1 cellular context compared by ENCODE assay signal in genomic region chr5:57172466-57172961, GRCh38.
TF ChIP-seq lines count a peak whose summit lies in the region.

No MANE protein-coding gene starts in this region.

TF ChIP-seq in HCT116, 20 proteins besides CTCF, POLR2A, EP300 and RAD21 (continued from another document):
- TF ChIP-seq ZBTB33 (IDR thresholded peaks at IDR 0.05; ENCODE audit: extremely low read depth, insufficient replicate concordance, low read length): no peak
- no peak for TF ChIP-seq CBX3 (IDR thresholded peaks at IDR 0.05; ENCODE audit: low read depth)
- no peak for TF ChIP-seq JUND (IDR thresholded peaks at IDR 0.05)
